In the genomic region with DNA sequence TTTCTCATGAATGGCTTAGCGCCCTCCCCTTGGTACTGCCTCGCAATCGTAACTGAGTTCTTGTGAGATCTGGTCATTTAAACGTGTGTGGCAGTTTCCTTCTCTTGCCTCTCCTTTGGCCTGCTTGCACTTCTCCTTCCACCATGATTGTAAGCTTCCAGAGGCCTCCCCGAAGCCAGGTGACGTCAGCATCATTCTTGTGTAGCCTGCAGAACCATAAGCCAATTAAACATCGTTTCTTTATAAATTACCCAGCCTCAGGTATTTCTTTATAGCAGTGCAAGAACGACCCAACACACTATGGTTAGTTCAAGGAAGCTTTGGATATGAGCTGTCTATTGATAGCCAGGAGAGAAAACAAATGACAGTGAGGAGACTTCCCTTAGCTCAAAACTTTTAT, we compare ENCODE assay signal across 25 cellular contexts. TPM values are rescaled to one million over a fixed set of nuclear protein-coding genes. Genes with fewer than 3 reads are reported as not detected.
DNase-seq lines count a peak whose midpoint lies in the region; ATAC-seq and TF ChIP-seq lines count a peak whose summit lies in the region.
"Had no signal": no experiment of that assay in that cellular context is flagged by ENCODE, and none has a peak within 500 bp of the region (broad histone marks: within the 10 kb centered on the region; RNA-seq: fewer than 3 reads in every experiment).

No MANE protein-coding gene starts in this region.

- no peak overlapping the region for H2BK5ac ChIP-seq in IMR-90 (ENCODE audit: low read depth, low read length, poor library complexity, severe bottlenecking)

- H4K20me1 ChIP-seq in IMR-90 (ENCODE audit: insufficient read depth, low read length): no peaks in the 10 kb centered on the region
- H4K20me1 ChIP-seq: BLaER1 had no signal

- H3K27me3 ChIP-seq in IMR-90 (ENCODE audit: control insufficient read depth, insufficient read depth, low read length): no peaks in the 10 kb centered on the region
- no peaks in the 10 kb centered on the region for H3K27me3 ChIP-seq in esophagus muscularis mucosa
- H3K27me3 ChIP-seq in thyroid gland: no peaks in the 10 kb centered on the region
- H3K27me3 ChIP-seq: BE2C, BLaER1 had no signal

- dilution Hi-C loops in IMR-90 (cut with HindIII; ENCODE audit: low sequenced_read_pairs, unreplicated experiment): no loop called here

- H3K27ac ChIP-seq in IMR-90 (ENCODE audit: insufficient read depth, low read length): no peak overlapping the region
- no peak overlapping the region for H3K27ac ChIP-seq in esophagus muscularis mucosa (replicated peaks in 1 of 4)
- H3K27ac ChIP-seq in thyroid gland: peak overlapping the region in 2 of 3 donors; percentile 21 to 92
- H3K27ac ChIP-seq: BLaER1 had no signal

- TF ChIP-seq POLR2A in IMR-90 (IDR thresholded peaks at IDR 0.05; ENCODE audit: low read depth, low read length) (no peak), esophagus muscularis mucosa (IDR thresholded peaks at IDR 0.05; ENCODE audit: low read depth) (no peak), thyroid gland (IDR thresholded peaks at IDR 0.05) (no peak)

- H4K91ac ChIP-seq in IMR-90 (ENCODE audit: insufficient read depth, low read depth, low read length): no peak overlapping the region

- TF ChIP-seq CTCF in IMR-90 (conservative IDR thresholded peaks at IDR 0.05; ENCODE audit: low read depth, low read length) (no peak), esophagus muscularis mucosa (IDR thresholded peaks at IDR 0.05) (no peak), thyroid gland (IDR thresholded peaks at IDR 0.05) (no peak)

- no peak overlapping the region for H4K8ac ChIP-seq in IMR-90 (ENCODE audit: low read depth in 2 of 2, low read length in 2 of 2)

- H3K36me3 ChIP-seq in IMR-90 (ENCODE audit: control insufficient read depth, insufficient read depth, low read length) (no peaks in the 10 kb centered on the region), esophagus muscularis mucosa (no peaks in the 10 kb centered on the region), thyroid gland (no peaks in the 10 kb centered on the region)
- H3K36me3 ChIP-seq: BE2C, BLaER1 had no signal

- no peak overlapping the region for H3K14ac ChIP-seq in IMR-90 (replicated peaks; ENCODE audit: low read depth, low read length)

- H4K5ac ChIP-seq in IMR-90 (ENCODE audit: low read depth, low read length): no peak overlapping the region

- CTCF ChIA-PET in IMR-90 (lab: Yijun Ruan, JAX): no interaction called here

- TF ChIP-seq RAD21 in IMR-90 (IDR thresholded peaks at IDR 0.05; ENCODE audit: low read length): no peak

- no peak overlapping the region for H3K4me2 ChIP-seq in IMR-90 (ENCODE audit: low read depth, low read length)
- H3K4me2 ChIP-seq: BLaER1 had no signal

- peaks cover 10% of the 10 kb centered on the region; the same call in 1 of the 2 replicates for H3K9me1 ChIP-seq in IMR-90 (ENCODE audit: insufficient read depth, low read length)

- no peak overlapping the region for H3K56ac ChIP-seq in IMR-90 (ENCODE audit: extremely low read depth, insufficient read depth, low read length)

- no peaks in the 10 kb centered on the region for H3K79me1 ChIP-seq in IMR-90 (ENCODE audit: low read depth in 1 of 2, low read length in 2 of 2)

- ATAC-seq in IMR-90 (ENCODE audit: low read depth) (no peak), HG03175 (IDR thresholded peaks at IDR 0.05; ENCODE audit: unreplicated experiment) (no peak), HG03159 (IDR thresholded peaks at IDR 0.05; ENCODE audit: unreplicated experiment) (no peak)
- ATAC-seq: GM12878 had no signal

- no peak overlapping the region for H2AK9ac ChIP-seq in IMR-90 (replicated peaks; ENCODE audit: low read depth, low read length, poor library complexity)

- no peak overlapping the region for H3K4ac ChIP-seq in IMR-90 (ENCODE audit: low read depth, low read length)

- 0 out of 2 replicates have a peak overlapping the region, but pooled peaks have one; percentile 15 for H2AK5ac ChIP-seq in IMR-90 (ENCODE audit: low read depth, low read length)

- WGBS in IMR-90 (ENCODE audit: extremely low coverage in 2 of 2, insufficient read length in 1 of 2), 2 experiments: 100% methylated on average over 1 of the region's 8 CpGs; no CpG with 5 or more reads in 1 of the 2 experiments
- 92% methylated on average over 8 of the region's 8 CpGs for WGBS in esophagus muscularis mucosa
- WGBS in thyroid gland, 2 donors: 93 to 97% methylated on average over 8 of the region's 8 CpGs

- H3K4me1 ChIP-seq in IMR-90 (ENCODE audit: control insufficient read depth, insufficient read depth, low read length) (peaks cover 6% of the 10 kb centered on the region; the same call in 1 of the 2 replicates), esophagus muscularis mucosa (peaks cover 8 to 19% (median 16%) of the 10 kb centered on the region in 4 donors), thyroid gland (peaks cover 39 to 47% of the 10 kb centered on the region in 2 donors)
- H3K4me1 ChIP-seq: BE2C had no signal

- H3K9me3 ChIP-seq in IMR-90 (ENCODE audit: control insufficient read depth, insufficient read depth, low read length) (no peaks in the 10 kb centered on the region), esophagus muscularis mucosa (no peaks in the 10 kb centered on the region), thyroid gland (no peaks in the 10 kb centered on the region)
- H3K9me3 ChIP-seq: BE2C, BLaER1 had no signal

- no peak overlapping the region for H2AFZ ChIP-seq in IMR-90 (replicated peaks; ENCODE audit: low read length, poor library complexity)

- in situ Hi-C loops in IMR-90 (cut with MboI; ENCODE audit: low sequenced_read_pairs): no loop called here

- no peak overlapping the region for H3K23ac ChIP-seq in IMR-90 (ENCODE audit: low read depth, low read length)

- TF ChIP-seq EP300 in esophagus muscularis mucosa (IDR thresholded peaks at IDR 0.05): no peak

- H3K9ac ChIP-seq in IMR-90 (ENCODE audit: low read depth, low read length): no peak overlapping the region
- H3K9ac ChIP-seq: BLaER1 had no signal

- H3K18ac ChIP-seq in IMR-90 (ENCODE audit: low read depth, low read length): no peak overlapping the region

- H2BK15ac ChIP-seq in IMR-90 (ENCODE audit: low read depth, low read length): 0 out of 3 replicates have a peak overlapping the region, but pooled peaks have one; percentile 32

- POLR2A ChIA-PET in IMR-90 (lab: Charles Lee; ENCODE audit: unreplicated experiment): no interaction called here

- H3K4me3 ChIP-seq in IMR-90 (ENCODE audit: insufficient read depth, low read depth, low read length) (no peak overlapping the region), esophagus muscularis mucosa (no peak overlapping the region), thyroid gland (replicated peaks in 1 of 3) (no peak overlapping the region)
- H3K4me3 ChIP-seq: BLaER1, GM12878 had no signal

- no peak overlapping the region for H2BK120ac ChIP-seq in IMR-90 (ENCODE audit: low read depth, low read length)

- BruUV-seq in IMR-90 (replicated peaks; lab: Mats Ljungman, UMichigan): no TSS peak

- intact Hi-C loops in IMR-90 (cut with micrococcal nuclease) (no loop called here), esophagus muscularis mucosa (cut with DNase I) (no loop called here), thyroid gland (cut with DNase I) (no loop called here)

- no peak for DNase-seq in IMR-90
- DNase-seq in MV-4-11 (lab: John Stamatoyannopoulos, UW): peak; percentile 12
- peak; percentile 66 for DNase-seq in esophagus muscularis mucosa (ENCODE audit: extremely low spot score)
- no peak for DNase-seq in thyroid gland
- no peak for DNase-seq in GM19238 (ENCODE audit: insufficient read length, low spot score)
- DNase-seq: 8988T; ACHN; BE2C; C1 segment of cervical spinal cord; CD4-positive, alpha-beta memory T cell; CD4-positive, CD25-positive, alpha-beta regulatory T cell; CD8-positive, alpha-beta memory T cell; COR-L47; DMS 273 treated with DMSO at 0.1 percent for 48 hours; DMS153; DMS53; DMS79; DND-41; EL; GDM1 had no signal

- no peak overlapping the region for H2BK20ac ChIP-seq in IMR-90 (ENCODE audit: low read depth, low read length)

TF ChIP-seq in IMR-90, 13 proteins besides CTCF, POLR2A, EP300 and RAD21 (continues in another document):
- TF ChIP-seq MXI1 (IDR thresholded peaks at IDR 0.05; ENCODE audit: borderline replicate concordance, low read depth, low read length) (no peak), MAZ (IDR thresholded peaks at IDR 0.05; ENCODE audit: borderline replicate concordance, low read depth, low read length) (no peak), RFX5 (IDR thresholded peaks at IDR 0.05; ENCODE audit: low read depth, low read length) (no peak), CEBPB (IDR thresholded peaks at IDR 0.05; ENCODE audit: low read depth, low read length) (no peak), CHD1 (IDR thresholded peaks at IDR 0.05; ENCODE audit: low read depth, low read length) (no peak), RCOR1 (IDR thresholded peaks at IDR 0.05; ENCODE audit: insufficient replicate concordance, low read length) (no peak), MAFK (IDR thresholded peaks at IDR 0.05; ENCODE audit: low read depth, low read length) (no peak), SMC3 (IDR thresholded peaks at IDR 0.05; ENCODE audit: low read depth, low read length) (no peak), NFE2L2 (IDR thresholded peaks at IDR 0.05; ENCODE audit: low read depth, low read length) (no peak)
- TF ChIP-seq, protein P1, sequence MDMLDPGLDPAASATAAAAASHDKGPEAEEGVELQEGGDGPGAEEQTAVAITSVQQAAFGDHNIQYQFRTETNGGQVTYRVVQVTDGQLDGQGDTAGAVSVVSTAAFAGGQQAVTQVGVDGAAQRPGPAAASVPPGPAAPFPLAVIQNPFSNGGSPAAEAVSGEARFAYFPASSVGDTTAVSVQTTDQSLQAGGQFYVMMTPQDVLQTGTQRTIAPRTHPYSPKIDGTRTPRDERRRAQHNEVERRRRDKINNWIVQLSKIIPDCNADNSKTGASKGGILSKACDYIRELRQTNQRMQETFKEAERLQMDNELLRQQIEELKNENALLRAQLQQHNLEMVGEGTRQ (IDR thresholded peaks at IDR 0.05; ENCODE audit: low read depth, low read length): no peak
- TF ChIP-seq, protein P2, sequence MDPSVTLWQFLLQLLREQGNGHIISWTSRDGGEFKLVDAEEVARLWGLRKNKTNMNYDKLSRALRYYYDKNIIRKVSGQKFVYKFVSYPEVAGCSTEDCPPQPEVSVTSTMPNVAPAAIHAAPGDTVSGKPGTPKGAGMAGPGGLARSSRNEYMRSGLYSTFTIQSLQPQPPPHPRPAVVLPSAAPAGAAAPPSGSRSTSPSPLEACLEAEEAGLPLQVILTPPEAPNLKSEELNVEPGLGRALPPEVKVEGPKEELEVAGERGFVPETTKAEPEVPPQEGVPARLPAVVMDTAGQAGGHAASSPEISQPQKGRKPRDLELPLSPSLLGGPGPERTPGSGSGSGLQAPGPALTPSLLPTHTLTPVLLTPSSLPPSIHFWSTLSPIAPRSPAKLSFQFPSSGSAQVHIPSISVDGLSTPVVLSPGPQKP (IDR thresholded peaks at IDR 0.05; ENCODE audit: borderline replicate concordance, low read depth, low read length): no peak

RNA-seq across cellular contexts. Expression of a gene that starts 29.5 kb away (rescaled TPM):
- total RNA-seq in IMR-90 (2012; rRNA removed) (0.72 and 0.83 TPM in 2 replicates), esophagus muscularis mucosa (under 1 TPM in 2 of 4 donors, not detected in 2; 0.66 to 0.92 TPM), thyroid gland (1 to 10 TPM in 1 of 4 donors, under 1 TPM in 1, not detected in 2; 0.40 to 3.5 TPM)
- 0.14 and 0.50 TPM in 2 replicates for polyA plus RNA-seq in IMR-90 (2012; rRNA removed)
- polyA plus RNA-seq in IMR-90 (2012; cell fraction: cytosol; rRNA removed): 0.11 and 0.35 TPM in 2 replicates
- polyA plus RNA-seq in IMR-90 (2012; cell fraction: nucleus; rRNA removed; ENCODE audit: low replicate concordance): 0.32 and 0.88 TPM in 2 replicates
- total RNA-seq: A673 had no signal
- polyA plus RNA-seq: CD8-positive, alpha-beta memory T cell had no signal

Comparison
In these comparisons a context has a peak if more than half of its experiments do, and no peak if none do; other contexts are left out.
1. DNase-seq: peak in MV-4-11 (single experiment) and esophagus muscularis mucosa (single experiment); none in IMR-90 (single experiment), thyroid gland (0 of 2) and GM19238 (single experiment).
2. H3K27ac ChIP-seq: peak in thyroid gland (2 of 3); none in IMR-90 (single experiment) and esophagus muscularis mucosa (0 of 4).